8 cellular contexts compared by ENCODE assay signal in genomic region chr1:117367769-117368059, GRCh38.
DNase-seq lines count a peak whose midpoint lies in the region; ATAC-seq lines count a peak whose summit lies in the region.

No MANE protein-coding gene starts in this region.

- peak overlapping the region; percentile 85 for H3K4me3 Mint-ChIP-seq in activated naive CD4-positive, alpha-beta T cell treated with anti-CD3 and anti-CD28 coated beads, Interleukin-2, amount 10 ng/mL, durations not matched to agents 7 days and 5 days

- DNase-seq in ELR (ENCODE audit: low read depth) (peak; percentile 21), superior temporal gyrus (ENCODE audit: extremely low spot score) (peak; percentile 58), DMS153 (lab: John Stamatoyannopoulos, UW) (no peak), foreskin melanocyte (no peak), RKO (ENCODE audit: low spot score) (no peak)
- DNase-seq in activated naive CD4-positive, alpha-beta T cell treated with anti-CD3 and anti-CD28 coated beads, Interleukin-2, amount 10 ng/mL, durations not matched to agents 7 days and 5 days = peak; percentile 52

- no peaks in the 10 kb centered on the region for H3K9me3 ChIP-seq in iPS-18c (ENCODE audit: control insufficient read depth, insufficient read depth, low read length)

- no peaks in the 10 kb centered on the region for H3K9me3 Mint-ChIP-seq in activated naive CD4-positive, alpha-beta T cell treated with anti-CD3 and anti-CD28 coated beads, Interleukin-2, amount 10 ng/mL, durations not matched to agents 7 days and 5 days

- H3K27me3 Mint-ChIP-seq in activated naive CD4-positive, alpha-beta T cell treated with anti-CD3 and anti-CD28 coated beads, Interleukin-2, amount 10 ng/mL, durations not matched to agents 7 days and 5 days = no peaks in the 10 kb centered on the region

- H3K4me3 ChIP-seq in iPS-18c (ENCODE audit: insufficient read depth, low read depth, low read length) = peak overlapping the region; percentile 85

- H3K36me3 Mint-ChIP-seq in activated naive CD4-positive, alpha-beta T cell treated with anti-CD3 and anti-CD28 coated beads, Interleukin-2, amount 10 ng/mL, durations not matched to agents 7 days and 5 days = peaks cover 7% of the 10 kb centered on the region

- H3K4me1 Mint-ChIP-seq in activated naive CD4-positive, alpha-beta T cell treated with anti-CD3 and anti-CD28 coated beads, Interleukin-2, amount 10 ng/mL, durations not matched to agents 7 days and 5 days = peaks cover 51% of the 10 kb centered on the region

- peak overlapping the region; percentile 91 for H3K27ac Mint-ChIP-seq in activated naive CD4-positive, alpha-beta T cell treated with anti-CD3 and anti-CD28 coated beads, Interleukin-2, amount 10 ng/mL, durations not matched to agents 7 days and 5 days

- CTCF ChIA-PET in activated naive CD4-positive, alpha-beta T cell treated with anti-CD3 and anti-CD28 coated beads, Interleukin-2, amount 10 ng/mL, durations not matched to agents 7 days and 5 days (lab: Charles Lee) = no interaction called here

- peak; percentile 0 for ATAC-seq in HG03064 (IDR thresholded peaks at IDR 0.05; ENCODE audit: low read depth, unreplicated experiment)

Comparison
In these comparisons a context has a peak if more than half of its experiments do, and no peak if none do; other contexts are left out.
1. DNase-seq: peak in ELR (single experiment), activated naive CD4-positive, alpha-beta T cell treated with anti-CD3 and anti-CD28 coated beads, Interleukin-2, amount 10 ng/mL, durations not matched to agents 7 days and 5 days (single experiment) and superior temporal gyrus (single experiment); none in DMS153 (single experiment), foreskin melanocyte (single experiment) and RKO (single experiment).